In the genomic region with DNA sequence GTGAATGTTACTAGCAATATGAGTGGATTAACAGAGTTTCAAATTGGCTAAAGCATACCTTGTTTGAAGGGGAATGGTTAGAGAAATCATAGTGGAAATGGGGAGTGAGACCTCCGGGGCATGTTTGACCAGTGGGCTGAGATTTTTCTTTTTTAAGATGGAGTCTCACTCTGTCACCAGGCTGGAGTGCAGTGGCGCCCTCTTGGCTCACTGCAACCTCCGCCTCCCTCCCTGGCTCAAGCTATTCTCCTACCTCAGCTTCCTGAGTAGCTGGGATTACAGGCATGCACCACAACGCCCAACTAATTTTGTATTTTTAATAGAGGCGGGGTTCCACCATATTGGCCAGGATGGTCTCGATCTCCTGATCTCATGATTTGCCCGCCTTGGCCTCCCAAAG, we compare ENCODE assay signal across 1 cellular context.
TF ChIP-seq lines count a peak whose summit lies in the region.

No MANE protein-coding gene starts in this region.

TF ChIP-seq in GM23338, 12 proteins besides CTCF, POLR2A, EP300 and RAD21 (continued from another document):
- TF ChIP-seq, protein P1, sequence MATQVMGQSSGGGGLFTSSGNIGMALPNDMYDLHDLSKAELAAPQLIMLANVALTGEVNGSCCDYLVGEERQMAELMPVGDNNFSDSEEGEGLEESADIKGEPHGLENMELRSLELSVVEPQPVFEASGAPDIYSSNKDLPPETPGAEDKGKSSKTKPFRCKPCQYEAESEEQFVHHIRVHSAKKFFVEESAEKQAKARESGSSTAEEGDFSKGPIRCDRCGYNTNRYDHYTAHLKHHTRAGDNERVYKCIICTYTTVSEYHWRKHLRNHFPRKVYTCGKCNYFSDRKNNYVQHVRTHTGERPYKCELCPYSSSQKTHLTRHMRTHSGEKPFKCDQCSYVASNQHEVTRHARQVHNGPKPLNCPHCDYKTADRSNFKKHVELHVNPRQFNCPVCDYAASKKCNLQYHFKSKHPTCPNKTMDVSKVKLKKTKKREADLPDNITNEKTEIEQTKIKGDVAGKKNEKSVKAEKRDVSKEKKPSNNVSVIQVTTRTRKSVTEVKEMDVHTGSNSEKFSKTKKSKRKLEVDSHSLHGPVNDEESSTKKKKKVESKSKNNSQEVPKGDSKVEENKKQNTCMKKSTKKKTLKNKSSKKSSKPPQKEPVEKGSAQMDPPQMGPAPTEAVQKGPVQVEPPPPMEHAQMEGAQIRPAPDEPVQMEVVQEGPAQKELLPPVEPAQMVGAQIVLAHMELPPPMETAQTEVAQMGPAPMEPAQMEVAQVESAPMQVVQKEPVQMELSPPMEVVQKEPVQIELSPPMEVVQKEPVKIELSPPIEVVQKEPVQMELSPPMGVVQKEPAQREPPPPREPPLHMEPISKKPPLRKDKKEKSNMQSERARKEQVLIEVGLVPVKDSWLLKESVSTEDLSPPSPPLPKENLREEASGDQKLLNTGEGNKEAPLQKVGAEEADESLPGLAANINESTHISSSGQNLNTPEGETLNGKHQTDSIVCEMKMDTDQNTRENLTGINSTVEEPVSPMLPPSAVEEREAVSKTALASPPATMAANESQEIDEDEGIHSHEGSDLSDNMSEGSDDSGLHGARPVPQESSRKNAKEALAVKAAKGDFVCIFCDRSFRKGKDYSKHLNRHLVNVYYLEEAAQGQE (IDR thresholded peaks at IDR 0.05; ENCODE audit: unreplicated experiment) = no peak
- TF ChIP-seq CREB1 (CRISPR knock-in tag; IDR thresholded peaks at IDR 0.05; ENCODE audit: low read depth) (no peak), EZH2phosphoT487 (IDR thresholded peaks at IDR 0.05; ENCODE audit: unreplicated experiment) (no peak), EZH2 (IDR thresholded peaks at IDR 0.05; ENCODE audit: low read depth, unreplicated experiment) (no peak), NANOG (IDR thresholded peaks at IDR 0.05; ENCODE audit: borderline replicate concordance) (no peak), POLR2AphosphoS5 (IDR thresholded peaks at IDR 0.05; ENCODE audit: low read depth) (no peak), ZNF114 (CRISPR knock-in tag; IDR thresholded peaks at IDR 0.05) (no peak), STAT1 (IDR thresholded peaks at IDR 0.05; ENCODE audit: unreplicated experiment) (no peak), JUNB (IDR thresholded peaks at IDR 0.05; ENCODE audit: unreplicated experiment) (no peak)
- TF ChIP-seq, protein P2, sequence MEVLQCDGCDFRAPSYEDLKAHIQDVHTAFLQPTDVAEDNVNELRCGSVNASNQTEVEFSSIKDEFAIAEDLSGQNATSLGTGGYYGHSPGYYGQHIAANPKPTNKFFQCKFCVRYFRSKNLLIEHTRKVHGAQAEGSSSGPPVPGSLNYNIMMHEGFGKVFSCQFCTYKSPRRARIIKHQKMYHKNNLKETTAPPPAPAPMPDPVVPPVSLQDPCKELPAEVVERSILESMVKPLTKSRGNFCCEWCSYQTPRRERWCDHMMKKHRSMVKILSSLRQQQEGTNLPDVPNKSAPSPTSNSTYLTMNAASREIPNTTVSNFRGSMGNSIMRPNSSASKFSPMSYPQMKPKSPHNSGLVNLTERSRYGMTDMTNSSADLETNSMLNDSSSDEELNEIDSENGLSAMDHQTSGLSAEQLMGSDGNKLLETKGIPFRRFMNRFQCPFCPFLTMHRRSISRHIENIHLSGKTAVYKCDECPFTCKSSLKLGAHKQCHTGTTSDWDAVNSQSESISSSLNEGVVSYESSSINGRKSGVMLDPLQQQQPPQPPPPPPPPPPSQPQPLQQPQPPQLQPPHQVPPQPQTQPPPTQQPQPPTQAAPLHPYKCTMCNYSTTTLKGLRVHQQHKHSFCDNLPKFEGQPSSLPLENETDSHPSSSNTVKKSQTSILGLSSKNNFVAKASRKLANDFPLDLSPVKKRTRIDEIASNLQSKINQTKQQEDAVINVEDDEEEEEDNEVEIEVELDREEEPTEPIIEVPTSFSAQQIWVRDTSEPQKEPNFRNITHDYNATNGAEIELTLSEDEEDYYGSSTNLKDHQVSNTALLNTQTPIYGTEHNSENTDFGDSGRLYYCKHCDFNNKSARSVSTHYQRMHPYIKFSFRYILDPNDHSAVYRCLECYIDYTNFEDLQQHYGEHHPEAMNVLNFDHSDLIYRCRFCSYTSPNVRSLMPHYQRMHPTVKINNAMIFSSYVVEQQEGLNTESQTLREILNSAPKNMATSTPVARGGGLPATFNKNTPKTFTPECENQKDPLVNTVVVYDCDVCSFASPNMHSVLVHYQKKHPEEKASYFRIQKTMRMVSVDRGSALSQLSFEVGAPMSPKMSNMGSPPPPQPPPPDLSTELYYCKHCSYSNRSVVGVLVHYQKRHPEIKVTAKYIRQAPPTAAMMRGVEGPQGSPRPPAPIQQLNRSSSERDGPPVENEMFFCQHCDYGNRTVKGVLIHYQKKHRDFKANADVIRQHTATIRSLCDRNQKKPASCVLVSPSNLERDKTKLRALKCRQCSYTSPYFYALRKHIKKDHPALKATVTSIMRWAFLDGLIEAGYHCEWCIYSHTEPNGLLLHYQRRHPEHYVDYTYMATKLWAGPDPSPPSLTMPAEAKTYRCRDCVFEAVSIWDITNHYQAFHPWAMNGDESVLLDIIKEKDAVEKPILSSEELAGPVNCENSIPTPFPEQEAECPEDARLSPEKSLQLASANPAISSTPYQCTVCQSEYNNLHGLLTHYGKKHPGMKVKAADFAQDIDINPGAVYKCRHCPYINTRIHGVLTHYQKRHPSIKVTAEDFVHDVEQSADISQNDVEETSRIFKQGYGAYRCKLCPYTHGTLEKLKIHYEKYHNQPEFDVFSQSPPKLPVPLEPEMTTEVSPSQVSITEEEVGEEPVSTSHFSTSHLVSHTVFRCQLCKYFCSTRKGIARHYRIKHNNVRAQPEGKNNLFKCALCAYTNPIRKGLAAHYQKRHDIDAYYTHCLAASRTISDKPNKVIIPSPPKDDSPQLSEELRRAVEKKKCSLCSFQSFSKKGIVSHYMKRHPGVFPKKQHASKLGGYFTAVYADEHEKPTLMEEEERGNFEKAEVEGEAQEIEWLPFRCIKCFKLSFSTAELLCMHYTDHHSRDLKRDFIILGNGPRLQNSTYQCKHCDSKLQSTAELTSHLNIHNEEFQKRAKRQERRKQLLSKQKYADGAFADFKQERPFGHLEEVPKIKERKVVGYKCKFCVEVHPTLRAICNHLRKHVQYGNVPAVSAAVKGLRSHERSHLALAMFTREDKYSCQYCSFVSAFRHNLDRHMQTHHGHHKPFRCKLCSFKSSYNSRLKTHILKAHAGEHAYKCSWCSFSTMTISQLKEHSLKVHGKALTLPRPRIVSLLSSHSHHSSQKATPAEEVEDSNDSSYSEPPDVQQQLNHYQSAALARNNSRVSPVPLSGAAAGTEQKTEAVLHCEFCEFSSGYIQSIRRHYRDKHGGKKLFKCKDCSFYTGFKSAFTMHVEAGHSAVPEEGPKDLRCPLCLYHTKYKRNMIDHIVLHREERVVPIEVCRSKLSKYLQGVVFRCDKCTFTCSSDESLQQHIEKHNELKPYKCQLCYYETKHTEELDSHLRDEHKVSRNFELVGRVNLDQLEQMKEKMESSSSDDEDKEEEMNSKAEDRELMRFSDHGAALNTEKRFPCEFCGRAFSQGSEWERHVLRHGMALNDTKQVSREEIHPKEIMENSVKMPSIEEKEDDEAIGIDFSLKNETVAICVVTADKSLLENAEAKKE (CRISPR knock-in tag; IDR thresholded peaks at IDR 0.05) = no peak
